25 cellular contexts compared by ENCODE assay signal in the genomic region with DNA sequence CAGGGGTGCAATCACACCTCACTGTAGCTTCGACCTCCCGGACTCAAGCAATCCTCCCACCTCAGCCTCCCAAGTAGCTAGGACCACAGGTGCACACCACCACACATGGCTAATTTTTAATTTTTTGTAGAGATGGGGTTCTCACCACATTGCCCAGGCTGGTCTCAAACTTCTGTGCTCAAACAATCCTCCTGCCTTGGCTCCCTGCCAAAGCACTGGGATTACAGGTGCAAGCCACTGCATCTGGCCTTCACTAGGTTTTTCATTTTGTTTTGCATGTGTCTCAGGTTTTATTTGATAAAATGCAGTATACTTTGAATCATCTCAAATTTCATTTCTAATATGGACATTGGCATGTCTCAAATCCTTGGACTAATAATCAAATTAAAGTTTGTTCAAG.
DNase-seq lines count a peak whose midpoint lies in the region; ATAC-seq and TF ChIP-seq lines count a peak whose summit lies in the region.
"Had no signal": no experiment of that assay in that cellular context is flagged by ENCODE, and none has a peak within 500 bp of the region (broad histone marks: within the 10 kb centered on the region; RNA-seq: fewer than 3 reads in every experiment).

No MANE protein-coding gene starts in this region.

- H3K36me3 ChIP-seq in stomach = no peaks in the 10 kb centered on the region
- H3K36me3 ChIP-seq: Peyer's patch had no signal

- WGBS in stomach, 5 donors = 96 to 100% (median 98%) methylated on average over 2 of the region's 2 CpGs

- TF ChIP-seq CTCF in stomach (IDR thresholded peaks at IDR 0.05) = no peak

- TF ChIP-seq EP300 in stomach (IDR thresholded peaks at IDR 0.05) = no peak

- no peaks in the 10 kb centered on the region for H3K27me3 ChIP-seq in stomach
- H3K27me3 ChIP-seq: Peyer's patch had no signal

- TF ChIP-seq POLR2A in stomach (IDR thresholded peaks at IDR 0.05) = no peak

- peak; percentile 16 for DNase-seq in NCI-H748 (lab: John Stamatoyannopoulos, UW; ENCODE audit: unreplicated experiment)
- no peak for DNase-seq in NCI-H748 treated with DMSO at 0.1 percent for 48 hours (lab: John Stamatoyannopoulos, UW)
- peak; percentile 32 for DNase-seq in NAMALWA (ENCODE audit: low spot score)
- peak; percentile 11 for DNase-seq in NCI-H69 (lab: John Stamatoyannopoulos, UW)
- peak; percentile 37 for DNase-seq in stomach
- DNase-seq in SKM-1 treated with dmso at 0.1 percent for 144 hours (lab: John Stamatoyannopoulos, UW; ENCODE audit: unreplicated experiment) = no peak
- DNase-seq: CD8-positive, alpha-beta T cell; DMS153; GM23248; H7; Kasumi-1; MV-4-11; NCI-H1105 treated with DMSO at 0.1 percent for 48 hours; NCI-H1694; NCI-H2081 treated with DMSO at 0.1 percent for 48 hours; NCI-H526 treated with DMSO at 0.1 percent for 48 hours; OCI-M1; Peyer's patch; SIG-M5; SW 1271; T1000 had no signal

- no peak overlapping the region for H3K4me3 ChIP-seq in stomach
- H3K4me3 ChIP-seq: GM23248, Peyer's patch, SK-N-MC had no signal

- no peak for ATAC-seq in HG03159 (IDR thresholded peaks at IDR 0.05; ENCODE audit: unreplicated experiment)
- ATAC-seq: CD8-positive, alpha-beta T cell; HepG2 had no signal

- H3K27ac ChIP-seq in stomach = no peak overlapping the region
- H3K27ac ChIP-seq: C4-2B, GM23248, Peyer's patch, SK-N-MC had no signal

- no peaks in the 10 kb centered on the region for H3K4me1 ChIP-seq in stomach
- H3K4me1 ChIP-seq: Peyer's patch had no signal

- intact Hi-C loops in stomach (cut with DNase I; ENCODE audit: low total_unique reads) = no loop called here

- H3K9me3 ChIP-seq in stomach = no peaks in the 10 kb centered on the region
- H3K9me3 ChIP-seq: Peyer's patch had no signal

Comparison
In these comparisons a context has a peak if more than half of its experiments do, and no peak if none do; other contexts are left out.
1. DNase-seq: peak in NCI-H748 (single experiment), NAMALWA (single experiment), NCI-H69 (single experiment) and stomach (single experiment); none in NCI-H748 treated with DMSO at 0.1 percent for 48 hours (single experiment) and SKM-1 treated with dmso at 0.1 percent for 144 hours (single experiment).